In genomic region chr9:125455132-125455531, GRCh38 we compare ENCODE assay signal across 8 cellular contexts.
"Had no signal": no experiment of that assay in that cellular context is flagged by ENCODE, and none has a peak within 500 bp of the region (broad histone marks: within the 10 kb centered on the region; RNA-seq: fewer than 3 reads in every experiment).

No MANE protein-coding gene starts in this region.

- H3K4me2 ChIP-seq: KMS-11 had no signal

- H3K27me3 Mint-ChIP-seq: IgD-negative memory B cell had no signal

- FAIRE-seq: HTR-8/SVneo, K562 had no signal

- DNase-seq: IMR-90, KBM-7, KG1 had no signal

- ATAC-seq: K562 had no signal

- H3K27ac ChIP-seq: HL-60, KMS-11 had no signal

- H3K4me3 ChIP-seq: K562 had no signal

- H3K9ac ChIP-seq: KMS-11 had no signal
